11 cellular contexts compared by ENCODE assay signal in genomic region chr2:1556776-1557466, GRCh38.
DNase-seq lines count a peak whose midpoint lies in the region; ATAC-seq and TF ChIP-seq lines count a peak whose summit lies in the region.
"Had no signal": no experiment of that assay in that cellular context is flagged by ENCODE, and none has a peak within 500 bp of the region (broad histone marks: within the 10 kb centered on the region; RNA-seq: fewer than 3 reads in every experiment).

No MANE protein-coding gene starts in this region.

- H3K36me3 ChIP-seq in mammary epithelial cell (ENCODE audit: insufficient read depth, low read length) (no peaks in the 10 kb centered on the region), upper lobe of right lung (no peaks in the 10 kb centered on the region), sigmoid colon (no peaks in the 10 kb centered on the region)

- no peak for TF ChIP-seq POLR2A in sigmoid colon (IDR thresholded peaks at IDR 0.05)

- BruUV-seq in MCF 10A (replicated peaks; lab: Mats Ljungman, UMichigan) (no TSS peak), mammary epithelial cell (replicated peaks; lab: Mats Ljungman, UMichigan) (no TSS peak)

- H2AFZ ChIP-seq in mammary epithelial cell (ENCODE audit: low read depth, low read length) = no peak overlapping the region

- no peaks in the 10 kb centered on the region for H3K36me3 Mint-ChIP-seq in MCF 10A (ENCODE audit: insufficient read depth, unreplicated experiment)

- no peaks in the 10 kb centered on the region for H3K79me2 ChIP-seq in mammary epithelial cell (ENCODE audit: insufficient read depth, low read length)

- POLR2A ChIA-PET in MCF 10A (lab: Yijun Ruan, JAX) = interaction anchor here (1.0 kb wide), 1 partner anchor 213 kb away, joined by 3 read pairs; no protein-coding TSS in a partner anchor

- no peak overlapping the region for H3K4me3 Mint-ChIP-seq in MCF 10A (ENCODE audit: unreplicated experiment)
- H3K4me3 Mint-ChIP-seq: activated T-helper 17 cell treated with anti-CD3 and anti-CD28 coated beads, Interleukin-2, amount 50 U/mL, for 72 hours had no signal

- no peak overlapping the region for H3K4me3 ChIP-seq in mammary epithelial cell (replicated peaks in 1 of 3; ENCODE audit: insufficient read depth in 1 of 3, low read depth in 2 of 3, low read length in 3 of 3)
- H3K4me3 ChIP-seq in astrocyte of the spinal cord (ENCODE audit: low read depth, low read length) = no peak overlapping the region
- no peak overlapping the region for H3K4me3 ChIP-seq in upper lobe of right lung
- no peak overlapping the region for H3K4me3 ChIP-seq in sigmoid colon
- H3K4me3 ChIP-seq: skin epidermis had no signal

- peak; percentile 65 for DNase-seq in MCF 10A (ENCODE audit: unreplicated experiment)
- no peak for DNase-seq in mammary epithelial cell
- peak; percentile 68 for DNase-seq in astrocyte of the spinal cord (ENCODE audit: low read depth, low spot score)
- peak; percentile 91 for DNase-seq in hepatic stellate cell (ENCODE audit: low spot score)
- DNase-seq in upper lobe of right lung = no peak
- DNase-seq in NCI-H1105 treated with DMSO at 0.1 percent for 48 hours (lab: John Stamatoyannopoulos, UW) = no peak
- no peak for DNase-seq in GM19240 (ENCODE audit: insufficient read length, low spot score)
- DNase-seq in sigmoid colon = no peak
- DNase-seq: activated CD4-positive, CD25-positive, alpha-beta regulatory T cell had no signal

- no peak overlapping the region for H3K27ac Mint-ChIP-seq in MCF 10A (ENCODE audit: low read depth, unreplicated experiment)
- H3K27ac Mint-ChIP-seq: activated T-helper 17 cell treated with anti-CD3 and anti-CD28 coated beads, Interleukin-2, amount 50 U/mL, for 72 hours had no signal

- no peak for TF ChIP-seq EP300 in sigmoid colon (IDR thresholded peaks at IDR 0.05)

- H3K27me3 ChIP-seq in mammary epithelial cell (ENCODE audit: insufficient read depth, low read length) = no peaks in the 10 kb centered on the region
- H3K27me3 ChIP-seq in upper lobe of right lung = no peaks in the 10 kb centered on the region
- no peaks in the 10 kb centered on the region for H3K27me3 ChIP-seq in sigmoid colon

- H3K4me2 ChIP-seq in mammary epithelial cell (ENCODE audit: insufficient read depth, low read depth, low read length) = no peak overlapping the region

- no peaks in the 10 kb centered on the region for H3K9me3 Mint-ChIP-seq in MCF 10A (ENCODE audit: unreplicated experiment)
- H3K9me3 Mint-ChIP-seq: activated T-helper 17 cell treated with anti-CD3 and anti-CD28 coated beads, Interleukin-2, amount 50 U/mL, for 72 hours had no signal

- CTCF ChIA-PET in MCF 10A (lab: Yijun Ruan, JAX) (interaction anchor here (0.5 to 1.8 kb wide), 6 partner anchors 11 to 1933 kb away, joined by 3 to 7 read pairs (median 4); partner anchors contain the start of gene PXDN), mammary epithelial cell (lab: Charles Lee; ENCODE audit: low non-redundant PET) (interaction anchor here (0.5 kb wide), 1 partner anchor 186 kb away, joined by 4 read pairs; no protein-coding TSS in a partner anchor)

- H3K9ac ChIP-seq in mammary epithelial cell (ENCODE audit: insufficient read depth, low read length) = no peak overlapping the region

- in situ Hi-C loops in mammary epithelial cell (cut with MboI; ENCODE audit: low sequenced_read_pairs in 2 of 2) = loop anchor here in 1 of 2 donors (10.0 to 25.0 kb wide), 2 partner anchors 188 to 845 kb away; partner anchors contain the start of gene PXDN
- in situ Hi-C loops in astrocyte of the spinal cord (cut with HindIII; ENCODE audit: low sequenced_read_pairs) = no loop called here

- intact Hi-C loops in MCF 10A (cut with micrococcal nuclease) (loop anchor here (1.0 to 10.0 kb wide), 3 partner anchors 28 to 118 kb away; no protein-coding TSS in a partner anchor), mammary epithelial cell (cut with micrococcal nuclease) (no loop called here), upper lobe of right lung (cut with DNase I) (no loop called here), sigmoid colon (cut with DNase I) (no loop called here)

- dilution Hi-C loops in mammary epithelial cell (cut with HindIII; ENCODE audit: low sequenced_read_pairs) = no loop called here

- H3K9me3 ChIP-seq in mammary epithelial cell (replicated peaks; ENCODE audit: insufficient read depth, low read length) (no peaks in the 10 kb centered on the region), upper lobe of right lung (no peaks in the 10 kb centered on the region), sigmoid colon (no peaks in the 10 kb centered on the region)

- ATAC-seq in upper lobe of right lung = peak; percentile 11
- ATAC-seq: activated T-helper 17 cell treated with anti-CD3 and anti-CD28 coated beads, Interleukin-2, amount 50 U/mL, for 72 hours had no signal

- peaks cover 6% of the 10 kb centered on the region for H3K4me1 Mint-ChIP-seq in MCF 10A (ENCODE audit: insufficient read depth, unreplicated experiment)
- H3K4me1 Mint-ChIP-seq: activated T-helper 17 cell treated with anti-CD3 and anti-CD28 coated beads, Interleukin-2, amount 50 U/mL, for 72 hours had no signal

- peaks cover 11% of the 10 kb centered on the region for H3K27me3 Mint-ChIP-seq in MCF 10A (ENCODE audit: insufficient read depth, unreplicated experiment)
- H3K27me3 Mint-ChIP-seq: activated T-helper 17 cell treated with anti-CD3 and anti-CD28 coated beads, Interleukin-2, amount 50 U/mL, for 72 hours had no signal

- H3K4me1 ChIP-seq in mammary epithelial cell (ENCODE audit: insufficient read depth, low read length) (peaks cover 6% of the 10 kb centered on the region), upper lobe of right lung (peaks cover 7% of the 10 kb centered on the region), sigmoid colon (no peaks in the 10 kb centered on the region)

- no peak overlapping the region for H3K27ac ChIP-seq in mammary epithelial cell (ENCODE audit: insufficient read depth, low read depth, low read length)
- no peak overlapping the region for H3K27ac ChIP-seq in upper lobe of right lung
- no peak overlapping the region for H3K27ac ChIP-seq in sigmoid colon
- H3K27ac ChIP-seq: skin epidermis had no signal

- H4K20me1 ChIP-seq in mammary epithelial cell (ENCODE audit: insufficient read depth, low read length) = no peaks in the 10 kb centered on the region

- 88% methylated on average over 10 of the region's 13 CpGs for WGBS in mammary epithelial cell (ENCODE audit: low coverage, missing lambda C conversion rate)
- WGBS in sigmoid colon, 2 donors = 85 to 89% methylated on average over 13 of the region's 13 CpGs

- TF ChIP-seq CTCF in MCF 10A (IDR thresholded peaks at IDR 0.05; ENCODE audit: unreplicated experiment) (no peak), mammary epithelial cell (conservative IDR thresholded peaks at IDR 0.05 in 1 of 2, IDR thresholded peaks at IDR 0.05 in 1 of 2; ENCODE audit: extremely low read depth in 1 of 2, insufficient read depth in 1 of 2, low read depth in 1 of 2, low read length in 2 of 2) (no peak), astrocyte of the spinal cord (IDR thresholded peaks at IDR 0.05; ENCODE audit: low read depth, low read length) (no peak), upper lobe of right lung (IDR thresholded peaks at IDR 0.05) (no peak), sigmoid colon (IDR thresholded peaks at IDR 0.05) (no peak)

Comparison
In these comparisons a context has a peak if more than half of its experiments do, and no peak if none do; other contexts are left out.
1. DNase-seq: peak in MCF 10A (single experiment), astrocyte of the spinal cord (single experiment) and hepatic stellate cell (single experiment); none in mammary epithelial cell (single experiment), upper lobe of right lung (single experiment), NCI-H1105 treated with DMSO at 0.1 percent for 48 hours (single experiment), GM19240 (single experiment) and sigmoid colon (single experiment).